16 cellular contexts compared by ENCODE assay signal in the genomic region with DNA sequence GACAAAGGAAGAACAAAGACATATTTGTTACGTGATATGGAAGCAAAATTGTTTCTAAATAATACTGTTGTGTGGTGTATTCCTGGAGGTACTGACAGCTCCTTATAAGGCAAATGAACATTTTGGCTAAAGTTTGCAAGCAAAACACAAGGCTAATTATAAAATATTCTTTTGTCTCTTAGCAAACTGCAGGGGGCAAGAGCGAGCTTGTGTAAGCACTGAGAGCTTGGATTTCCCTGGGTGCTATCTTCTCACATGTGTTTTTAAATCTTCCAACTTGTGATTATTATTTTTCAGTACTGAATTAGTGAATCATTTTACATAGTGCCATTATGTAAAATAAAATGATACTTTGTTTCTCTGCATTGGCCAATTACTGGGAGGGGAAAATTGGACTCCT.
DNase-seq lines count a peak whose midpoint lies in the region; ATAC-seq and TF ChIP-seq lines count a peak whose summit lies in the region.
"Had no signal": no experiment of that assay in that cellular context is flagged by ENCODE, and none has a peak within 500 bp of the region (broad histone marks: within the 10 kb centered on the region; RNA-seq: fewer than 3 reads in every experiment).

No MANE protein-coding gene starts in this region.

- H3K36me3 ChIP-seq in heart right ventricle, result no peaks in the 10 kb centered on the region
- H3K36me3 ChIP-seq: upper lobe of left lung had no signal

- H3K27me3 Mint-ChIP-seq in glutamatergic neuron (ENCODE audit: unreplicated experiment), result no peaks in the 10 kb centered on the region
- H3K27me3 Mint-ChIP-seq in type B pancreatic cell, result peaks cover 11% of the 10 kb centered on the region
- no peaks in the 10 kb centered on the region for H3K27me3 Mint-ChIP-seq in stimulated activated memory B cell treated with anti-CD40 and anti-IgM and Interleukin-4, amounts not matched to agents 10 μg/mL and 1 μg/mL and 100 μg/mL, for 72 hours
- H3K27me3 Mint-ChIP-seq in activated T-cell treated with anti-CD3 and anti-CD28 coated beads, Interleukin-2, amount 50 U/mL, for 72 hours (ENCODE audit: low read depth), result peaks cover 9% of the 10 kb centered on the region

- no peaks in the 10 kb centered on the region for H3K27me3 ChIP-seq in heart right ventricle
- H3K27me3 ChIP-seq: upper lobe of left lung had no signal

- H3K4me1 Mint-ChIP-seq in glutamatergic neuron (ENCODE audit: low read depth, unreplicated experiment) (no peaks in the 10 kb centered on the region), type B pancreatic cell (ENCODE audit: unreplicated experiment) (no peaks in the 10 kb centered on the region)
- no peaks in the 10 kb centered on the region for H3K4me1 Mint-ChIP-seq in stimulated activated memory B cell treated with anti-CD40 and anti-IgM and Interleukin-4, amounts not matched to agents 10 μg/mL and 1 μg/mL and 100 μg/mL, for 72 hours
- H3K4me1 Mint-ChIP-seq in activated T-cell treated with anti-CD3 and anti-CD28 coated beads, Interleukin-2, amount 50 U/mL, for 72 hours (ENCODE audit: low read depth), result peaks cover 8% of the 10 kb centered on the region
- H3K4me1 Mint-ChIP-seq: mesothelial cell of epicardium had no signal

- H3K9me3 Mint-ChIP-seq in glutamatergic neuron (ENCODE audit: unreplicated experiment) (peaks cover 2% of the 10 kb centered on the region), type B pancreatic cell (no peaks in the 10 kb centered on the region)
- H3K9me3 Mint-ChIP-seq in stimulated activated memory B cell treated with anti-CD40 and anti-IgM and Interleukin-4, amounts not matched to agents 10 μg/mL and 1 μg/mL and 100 μg/mL, for 72 hours, result peaks cover 8% of the 10 kb centered on the region
- H3K9me3 Mint-ChIP-seq in activated T-cell treated with anti-CD3 and anti-CD28 coated beads, Interleukin-2, amount 50 U/mL, for 72 hours, result peaks cover 3 to 5% of the 10 kb centered on the region in 2 donors

- intact Hi-C loops in heart right ventricle (cut with DNase I) (loop anchor here in 1 of 10 donors (10.0 kb wide), 1 partner anchor 94 kb away; no protein-coding TSS in a partner anchor), left ventricle myocardium superior (cut with micrococcal nuclease) (no loop called here)

- no peak overlapping the region for H3K27ac ChIP-seq in heart right ventricle
- H3K27ac ChIP-seq: upper lobe of left lung had no signal

- TF ChIP-seq CTCF in heart right ventricle (IDR thresholded peaks at IDR 0.05), result peak in 5 of 9 donors; percentile 12 to 40 (median 25)
- no peak for TF ChIP-seq CTCF in glutamatergic neuron (IDR thresholded peaks at IDR 0.05; ENCODE audit: partially characterized antibody, unreplicated experiment)
- peak; percentile 54 for TF ChIP-seq CTCF in type B pancreatic cell (conservative IDR thresholded peaks at IDR 0.05)

- H3K27ac Mint-ChIP-seq in glutamatergic neuron (ENCODE audit: unreplicated experiment) (no peak overlapping the region), type B pancreatic cell (no peak overlapping the region)
- no peak overlapping the region for H3K27ac Mint-ChIP-seq in stimulated activated memory B cell treated with anti-CD40 and anti-IgM and Interleukin-4, amounts not matched to agents 10 μg/mL and 1 μg/mL and 100 μg/mL, for 72 hours
- H3K27ac Mint-ChIP-seq in activated T-cell treated with anti-CD3 and anti-CD28 coated beads, Interleukin-2, amount 50 U/mL, for 72 hours, result no peak overlapping the region
- H3K27ac Mint-ChIP-seq: mesothelial cell of epicardium had no signal

- H3K4me1 ChIP-seq in heart right ventricle, result no peaks in the 10 kb centered on the region
- H3K4me1 ChIP-seq: upper lobe of left lung had no signal

- H3K4me3 Mint-ChIP-seq in glutamatergic neuron (ENCODE audit: unreplicated experiment) (no peak overlapping the region), type B pancreatic cell (no peak overlapping the region)
- H3K4me3 Mint-ChIP-seq in stimulated activated memory B cell treated with anti-CD40 and anti-IgM and Interleukin-4, amounts not matched to agents 10 μg/mL and 1 μg/mL and 100 μg/mL, for 72 hours, result no peak overlapping the region
- no peak overlapping the region for H3K4me3 Mint-ChIP-seq in activated T-cell treated with anti-CD3 and anti-CD28 coated beads, Interleukin-2, amount 50 U/mL, for 72 hours
- H3K4me3 Mint-ChIP-seq: activated T-cell treated with anti-CD3 and anti-CD28 coated beads, Interleukin-2, amount 50 U/mL, for 4 hours; mesothelial cell of epicardium had no signal

- H3K4me3 ChIP-seq in heart right ventricle, result no peak overlapping the region
- H3K4me3 ChIP-seq: upper lobe of left lung had no signal

- no peaks in the 10 kb centered on the region for H3K36me3 Mint-ChIP-seq in glutamatergic neuron (ENCODE audit: unreplicated experiment)
- H3K36me3 Mint-ChIP-seq in type B pancreatic cell, result no peaks in the 10 kb centered on the region
- H3K36me3 Mint-ChIP-seq in stimulated activated memory B cell treated with anti-CD40 and anti-IgM and Interleukin-4, amounts not matched to agents 10 μg/mL and 1 μg/mL and 100 μg/mL, for 72 hours, result no peaks in the 10 kb centered on the region
- H3K36me3 Mint-ChIP-seq in activated T-cell treated with anti-CD3 and anti-CD28 coated beads, Interleukin-2, amount 50 U/mL, for 72 hours (ENCODE audit: insufficient read depth in 2 of 2), result peaks cover 0 to 1% of the 10 kb centered on the region in 2 donors
- H3K36me3 Mint-ChIP-seq: mesothelial cell of epicardium had no signal

- ATAC-seq in heart right ventricle (no peak), left ventricle myocardium superior (no peak)
- no peak for ATAC-seq in stimulated activated memory B cell treated with anti-CD40 and anti-IgM and Interleukin-4, amounts not matched to agents 10 μg/mL and 1 μg/mL and 100 μg/mL, for 72 hours
- no peak for ATAC-seq in activated T-cell treated with anti-CD3 and anti-CD28 coated beads, Interleukin-2, amount 50 U/mL, for 72 hours (replicated peaks in 1 of 2)
- ATAC-seq: Panc1 had no signal

- H3K9me3 ChIP-seq in heart right ventricle, result peaks cover 0 to 5% (median 0%) of the 10 kb centered on the region in 11 donors
- H3K9me3 ChIP-seq: upper lobe of left lung had no signal

- DNase-seq in heart right ventricle, result no peak
- no peak for DNase-seq in left ventricle myocardium superior
- peak; percentile 6 for DNase-seq in NCI-H82 treated with DMSO at 0.1 percent for 48 hours (lab: John Stamatoyannopoulos, UW; ENCODE audit: unreplicated experiment)
- peak; percentile 27 for DNase-seq in glutamatergic neuron
- no peak for DNase-seq in type B pancreatic cell (ENCODE audit: extremely low spot score, unreplicated experiment)
- DNase-seq in activated T-cell treated with anti-CD3 and anti-CD28 coated beads, Interleukin-2, amount 50 U/mL, for 72 hours, result no peak
- no peak for DNase-seq in stimulated activated CD4-positive, alpha-beta T cell treated with anti-CD3 and anti-CD28 coated beads, Interleukin-12 subunit alpha, Interleukin-12 subunit beta, amount 100 ng/mL, for 4 hours
- DNase-seq: activated CD4-positive, alpha-beta T cell treated with anti-CD3 and anti-CD28 coated beads, Interleukin-2, amount 50 U/mL, for 1 hour; activated T-cell treated with anti-CD3 and anti-CD28 coated beads, Interleukin-2, amount 50 U/mL, for 4 hours; amniotic stem cell; cortex of kidney; NCI-H2081; upper lobe of left lung had no signal

- WGBS in heart right ventricle, 2 donors, result 32 to 36% methylated on average over 2 of the region's 2 CpGs

Comparison
In these comparisons a context has a peak if more than half of its experiments do, and no peak if none do; other contexts are left out.
1. DNase-seq: peak in NCI-H82 treated with DMSO at 0.1 percent for 48 hours (single experiment) and glutamatergic neuron (single experiment); none in heart right ventricle (0 of 2), left ventricle myocardium superior (single experiment), type B pancreatic cell (single experiment), activated T-cell treated with anti-CD3 and anti-CD28 coated beads, Interleukin-2, amount 50 U/mL, for 72 hours (0 of 2) and stimulated activated CD4-positive, alpha-beta T cell treated with anti-CD3 and anti-CD28 coated beads, Interleukin-12 subunit alpha, Interleukin-12 subunit beta, amount 100 ng/mL, for 4 hours (single experiment).